In the genomic region with DNA sequence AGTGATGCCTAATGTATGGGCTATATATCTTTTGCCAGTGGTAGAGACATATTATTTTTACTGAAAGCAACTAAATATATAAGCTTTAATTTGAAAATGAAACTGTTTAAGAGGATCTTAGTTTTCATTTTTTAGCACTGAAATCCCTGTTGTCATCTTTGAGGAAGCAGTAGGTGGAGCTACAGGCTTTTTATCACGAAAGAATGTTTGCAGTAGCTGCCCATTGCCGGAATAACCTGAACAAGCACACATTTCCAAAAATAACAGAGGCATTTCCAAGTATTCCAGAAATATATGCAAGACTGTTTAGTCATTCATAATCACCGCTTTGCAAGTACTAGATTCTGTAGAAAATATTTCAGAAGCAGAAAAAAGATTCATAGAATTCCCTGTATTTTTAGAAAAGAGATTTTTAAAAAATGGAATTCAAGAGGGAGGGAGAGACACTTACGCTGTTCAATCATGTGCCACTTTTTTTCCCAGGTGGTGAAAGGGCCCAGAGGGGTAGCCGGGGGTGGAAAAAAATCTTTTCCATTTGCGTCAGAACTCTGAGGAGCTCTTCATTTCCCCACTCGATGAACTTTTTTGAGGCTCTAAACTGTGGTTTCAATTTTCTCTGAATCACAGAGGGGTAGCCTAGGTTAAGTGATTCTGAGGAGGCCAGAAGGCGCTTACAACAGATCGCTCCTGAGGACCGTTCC, we compare ENCODE assay signal across 8 cellular contexts.
DNase-seq lines count a peak whose midpoint lies in the region; ATAC-seq and TF ChIP-seq lines count a peak whose summit lies in the region.

No MANE protein-coding gene starts in this region.

- ATAC-seq in PC-3: peak; percentile 54
- peak; percentile 90 for ATAC-seq in sciatic nerve
- no peak for ATAC-seq in HG02885 (IDR thresholded peaks at IDR 0.05; ENCODE audit: poor library complexity, unreplicated experiment)
- no peak for ATAC-seq in GM21576 (IDR thresholded peaks at IDR 0.05; ENCODE audit: unreplicated experiment)

- H3F3A ChIP-seq in PC-3 (ENCODE audit: low read length, unreplicated experiment): no peaks in the 10 kb centered on the region

- no peaks in the 10 kb centered on the region for H3K36me3 ChIP-seq in PC-3 (ENCODE audit: low read depth, low read length)

- CTCF ChIA-PET in PC-3 (lab: Charles Lee): interaction anchor here (0.6 kb wide), 1 partner anchor 57 kb away, joined by 3 read pairs; no protein-coding TSS in a partner anchor

- no peaks in the 10 kb centered on the region for H4K20me1 ChIP-seq in PC-3 (ENCODE audit: low read length)

- H3K4me1 ChIP-seq in PC-3 (ENCODE audit: insufficient read depth, low read length): 0 out of 2 replicates have a peak, but pooled peaks cover 4% of the 10 kb centered on the region

- H3K27me3 ChIP-seq in PC-3 (ENCODE audit: low read length): peaks cover 63% of the 10 kb centered on the region

- H3K27ac ChIP-seq in PC-3 (ENCODE audit: low read length): no peak overlapping the region

- H3K9me3 ChIP-seq in PC-3 (ENCODE audit: low read length): no peaks in the 10 kb centered on the region

- intact Hi-C loops in PC-3 (cut with micrococcal nuclease): loop anchor here (1.0 to 10.0 kb wide), 2 partner anchors 289 to 500 kb away; no protein-coding TSS in a partner anchor
- intact Hi-C loops in sciatic nerve (cut with DNase I): no loop called here

- no peaks in the 10 kb centered on the region for H3K9me2 ChIP-seq in PC-3 (replicated peaks; ENCODE audit: low read length)

- BruUV-seq in PC-3 (replicated peaks; lab: Mats Ljungman, UMichigan): no TSS peak

- TF ChIP-seq CTCF in AG10803 (conservative IDR thresholded peaks at IDR 0.05; ENCODE audit: low read length) (peak; percentile 53), PC-3 (conservative IDR thresholded peaks at IDR 0.05; ENCODE audit: low read depth, low read length) (peak; percentile 90), fibroblast of the aortic adventitia (IDR thresholded peaks at IDR 0.05; ENCODE audit: insufficient read depth, low read length) (peak; percentile 44)

- POLR2A ChIA-PET in PC-3 (lab: Charles Lee; ENCODE audit: unreplicated experiment): interaction anchor here (0.6 kb wide), 1 partner anchor 419 kb away, joined by 3 read pairs; no protein-coding TSS in a partner anchor

- H2AFZ ChIP-seq in PC-3 (ENCODE audit: low read length): peak overlapping the region; percentile 33

- H3K4me2 ChIP-seq in PC-3 (ENCODE audit: low read length): peak overlapping the region; percentile 52

- H3K9ac ChIP-seq in PC-3 (ENCODE audit: low read length): no peak overlapping the region

- no peaks in the 10 kb centered on the region for H3K79me2 ChIP-seq in PC-3 (ENCODE audit: low read length)

- H3K4me3 ChIP-seq in AG10803 (ENCODE audit: low read length) (no peak overlapping the region), PC-3 (ENCODE audit: low read length) (peak overlapping the region; percentile 38; the same call in 1 of the 2 replicates), fibroblast of the aortic adventitia (ENCODE audit: low read depth, low read length) (peak overlapping the region; percentile 0)

- peak; percentile 49 for DNase-seq in AG10803 (ENCODE audit: low read depth)
- DNase-seq in HT-29 (ENCODE audit: low spot score): peak; percentile 48
- peak; percentile 72 for DNase-seq in PC-3
- peak; percentile 84 for DNase-seq in fibroblast of the aortic adventitia (ENCODE audit: low read depth)
- no peak for DNase-seq in sciatic nerve (ENCODE audit: low spot score)
- no peak for DNase-seq in T-helper 2 cell

Comparison
In these comparisons a context has a peak if more than half of its experiments do, and no peak if none do; other contexts are left out.
1. DNase-seq: peak in AG10803 (single experiment), HT-29 (single experiment), PC-3 (single experiment) and fibroblast of the aortic adventitia (single experiment); none in sciatic nerve (single experiment) and T-helper 2 cell (0 of 5).
2. ATAC-seq: peak in PC-3 (single experiment) and sciatic nerve (single experiment); none in HG02885 (single experiment) and GM21576 (single experiment).
3. Peak in every context shown above with its lines, with median percentiles within 50 percentile points of each other: CTCF ChIP-seq.